ENCODE assay signal across 9 cellular contexts in the genomic region with DNA sequence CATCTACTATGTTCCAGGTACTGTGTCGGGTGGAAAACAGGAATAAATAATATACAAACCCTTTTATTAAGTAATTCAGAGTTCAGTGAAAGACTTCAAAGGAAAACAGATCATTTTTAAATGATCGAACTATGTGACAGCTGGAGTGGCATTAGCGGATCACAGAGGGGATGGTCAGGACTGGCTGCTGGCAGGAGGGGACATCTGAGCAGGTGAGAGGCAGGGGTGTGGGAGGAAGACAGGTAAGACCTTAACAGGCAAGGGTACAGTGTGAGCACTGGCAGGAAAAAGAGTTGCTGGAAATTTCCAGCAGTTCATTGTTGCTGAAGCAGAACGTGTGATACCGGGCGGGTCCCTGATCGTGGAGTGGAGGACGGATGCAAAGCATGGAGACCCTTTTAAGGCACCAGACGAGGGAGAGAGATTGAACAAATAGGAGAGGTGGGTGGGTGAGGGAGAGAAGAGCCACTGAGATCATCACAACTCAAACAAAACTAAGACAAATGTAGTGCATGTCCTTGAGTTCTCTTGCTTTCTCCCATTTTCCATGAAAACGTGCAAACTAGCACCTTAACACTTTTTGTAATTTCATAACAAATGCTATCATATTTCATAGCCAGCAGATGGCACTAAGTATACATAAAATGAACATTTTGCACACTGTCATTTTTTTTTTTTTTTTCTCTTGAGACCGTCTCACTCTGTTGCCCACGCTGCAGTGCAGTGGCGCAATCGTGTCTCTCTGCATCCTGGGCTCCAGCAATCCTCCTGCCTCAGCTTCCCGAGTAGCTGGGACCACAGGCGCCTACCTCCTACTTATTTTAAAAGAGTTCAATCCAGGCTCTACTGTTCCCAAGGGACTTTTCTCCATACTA. TPM values are rescaled to one million over a fixed set of nuclear protein-coding genes. Genes with fewer than 3 reads are reported as not detected.
DNase-seq lines count a peak whose midpoint lies in the region; ATAC-seq and TF ChIP-seq lines count a peak whose summit lies in the region.
"Not testable (repeated sequence)": the region's sequence is repeated elsewhere in the genome, so short reads cannot be mapped to it uniquely, and the experiment has no call there.
"Had no signal": no experiment of that assay in that cellular context is flagged by ENCODE, and none has a peak within 500 bp of the region (broad histone marks: within the 10 kb centered on the region; RNA-seq: fewer than 3 reads in every experiment).

No MANE protein-coding gene starts in this region.

- CTCF ChIA-PET in A673 (lab: Charles Lee): interaction anchor here (0.6 kb wide), 1 partner anchor 203 kb away, joined by 3 read pairs; the partner anchor contains the start of gene IL6
- CTCF ChIA-PET in GM10248 (lab: Yijun Ruan, JAX): not testable (repeated sequence)

- H3K4me2 ChIP-seq in KMS-11: peak overlapping the region; percentile 72

- DNase-seq in A673 (ENCODE audit: low spot score) (peak; percentile 63), NCI-H345 (lab: John Stamatoyannopoulos, UW) (peak; percentile 33), SW480 (ENCODE audit: low spot score) (peak; percentile 50), body of pancreas (peak in 2 of 4 donors; percentile 5 to 22), Right ventricle myocardium superior (peak; percentile 48)
- not testable (repeated sequence) for DNase-seq in GM10248 (ENCODE audit: extremely low spot score); omental fat pad (ENCODE audit: low spot score)

- H3K9me3 ChIP-seq in A673 (ENCODE audit: low read depth, low read length, poor library complexity, severe bottlenecking); body of pancreas: not testable (repeated sequence)

- not testable (repeated sequence) for BruUV-seq in A673 (replicated peaks; lab: Mats Ljungman, UMichigan)

- not testable (repeated sequence) for H3K4me3 ChIP-seq in A673 (ENCODE audit: low read depth, low read length, poor library complexity, severe bottlenecking); KMS-11 (IDR thresholded peaks at IDR 0.05; ENCODE audit: insufficient read depth, low read depth, low read length); body of pancreas

- H3K36me3 ChIP-seq in A673 (ENCODE audit: insufficient read depth, low read length, poor library complexity, severe bottlenecking); KMS-11 (ENCODE audit: insufficient read depth); body of pancreas (replicated peaks in 1 of 2; ENCODE audit: insufficient read depth in 1 of 2, low read depth in 2 of 2): not testable (repeated sequence)

- intact Hi-C loops in A673 (cut with micrococcal nuclease; ENCODE audit: unreplicated experiment); body of pancreas (cut with DNase I); Right ventricle myocardium superior (cut with DNase I): not testable (repeated sequence)

- not testable (repeated sequence) for TF ChIP-seq POLR2A in body of pancreas (IDR thresholded peaks at IDR 0.05)

- POLR2A ChIA-PET in A673 (lab: Charles Lee; ENCODE audit: low non-redundant PET); GM10248 (lab: Yijun Ruan, JAX): not testable (repeated sequence)

- H3K27ac ChIP-seq in A673 (ENCODE audit: low read depth, low read length, poor library complexity, severe bottlenecking); KMS-11; body of pancreas: not testable (repeated sequence)

- peak overlapping the region; percentile 67; the same call in 1 of the 2 replicates for H2AFZ ChIP-seq in KMS-11 (ENCODE audit: low read depth)

- H3K4me1 ChIP-seq in A673 (ENCODE audit: insufficient read depth, low read length, poor library complexity, severe bottlenecking); KMS-11 (ENCODE audit: low read depth, poor library complexity, severe bottlenecking); body of pancreas: not testable (repeated sequence)

- H4K20me1 ChIP-seq in KMS-11 (ENCODE audit: insufficient read depth): not testable (repeated sequence)

- TF ChIP-seq CTCF in A673 (conservative IDR thresholded peaks at IDR 0.05; ENCODE audit: low read depth, low read length): peak; percentile 43
- TF ChIP-seq CTCF in GM10248 (IDR thresholded peaks at IDR 0.05; ENCODE audit: control extremely low read depth, extremely low read depth, low read depth, missing control alignments): peak; percentile 26
- peak; percentile 56 for TF ChIP-seq CTCF in KMS-11 (conservative IDR thresholded peaks at IDR 0.05; ENCODE audit: low read depth, low read length)
- TF ChIP-seq CTCF in body of pancreas (IDR thresholded peaks at IDR 0.05): peak in 3 of 7 experiments; percentile 11 to 21 (median 14)
- TF ChIP-seq CTCF in omental fat pad (IDR thresholded peaks at IDR 0.05): not testable (repeated sequence)

- ATAC-seq in body of pancreas: peak; percentile 63
- ATAC-seq in Right ventricle myocardium superior (ENCODE audit: poor library complexity): peak; percentile 65
- peak; percentile 78 for ATAC-seq in omental fat pad (ENCODE audit: low FRiP score)

- not testable (repeated sequence) for H3K9ac ChIP-seq in KMS-11

- H3K79me2 ChIP-seq in KMS-11 (ENCODE audit: insufficient read depth, low read depth): not testable (repeated sequence)

- WGBS in body of pancreas, 2 donors: 24 to 27% methylated on average over 16 of the region's 16 CpGs

- not testable (repeated sequence) for H3K27me3 ChIP-seq in A673 (replicated peaks; ENCODE audit: insufficient read depth, low read depth, low read length, poor library complexity); KMS-11 (ENCODE audit: insufficient read depth, low read depth); body of pancreas

RNA-seq across cellular contexts. Expression of gene STEAP1B, which starts 23.7 kb away (rescaled TPM):
- total RNA-seq in A673 (2021) (49.9 and 53.0 TPM in 2 replicates), body of pancreas (1 to 10 TPM in 1 of 2 donors, not detected in 1; 1.3 TPM), Right ventricle myocardium superior (0.43 TPM), omental fat pad (1 to 10 TPM in 3 of 4 donors, not detected in 1; 1.3 to 4.4 (median 2.0) TPM)
- total RNA-seq: HT-29 had no signal
